Comparison of ENCODE assay signal across 21 cellular contexts in genomic region chr11:16170448-16170847, GRCh38.
A peak's percentile ranks its signal among the peaks of the same experiment; 100 is the strongest.
DNase-seq lines count a peak whose midpoint lies in the region; ATAC-seq, FAIRE-seq and TF ChIP-seq lines count a peak whose summit lies in the region.
"Had no signal": no experiment of that assay in that cellular context is flagged by ENCODE, and none has a peak within 500 bp of the region (broad histone marks: within the 10 kb centered on the region; RNA-seq: fewer than 3 reads in every experiment).

No MANE protein-coding gene starts in this region.

- H3K4me2 ChIP-seq in GM23338, result peak overlapping the region; percentile 3
- H3K4me2 ChIP-seq in astrocyte (ENCODE audit: low read length), result no peak overlapping the region
- H3K4me2 ChIP-seq: BLaER1, PC-9 had no signal

- H3K27ac Mint-ChIP-seq in GM23338 (peak overlapping the region; percentile 60; the same call in 1 of the 2 replicates), astrocyte (ENCODE audit: unreplicated experiment) (peak overlapping the region; percentile 14), osteocyte (ENCODE audit: unreplicated experiment) (peak overlapping the region; percentile 81)
- H3K27ac Mint-ChIP-seq: CD4-positive, alpha-beta T cell had no signal

- DNase-seq in GM23338 (ENCODE audit: low spot score) (no peak), astrocyte (ENCODE audit: low read depth) (no peak), osteocyte (ENCODE audit: extremely low spot score, unreplicated experiment) (no peak), DMS79 (lab: John Stamatoyannopoulos, UW) (no peak), SHP77 treated with DMSO at 0.1 percent for 48 hours (lab: John Stamatoyannopoulos, UW) (no peak)
- DNase-seq: ACHN; CD4-positive, alpha-beta T cell; COR-L47; Kasumi-1; NCI-H187; NCI-H2107; NCI-H2227 treated with DMSO at 0.1 percent for 48 hours; NCI-H510A treated with DMSO at 0.1 percent for 48 hours; NCI-H748 treated with DMSO at 0.1 percent for 48 hours; PC-9; SJCRH30 had no signal

- no peaks in the 10 kb centered on the region for H3K9me3 ChIP-seq in astrocyte (ENCODE audit: insufficient read depth, low read depth, low read length)
- H3K9me3 ChIP-seq in mesodermal cell (ENCODE audit: control insufficient read depth, low read length), result no peaks in the 10 kb centered on the region
- H3K9me3 ChIP-seq: BLaER1, SJCRH30 had no signal

- H3K4me1 ChIP-seq in GM23338 (ENCODE audit: insufficient read depth) (peaks cover 43% of the 10 kb centered on the region), astrocyte (ENCODE audit: insufficient read depth, low read length) (no peaks in the 10 kb centered on the region), mesodermal cell (ENCODE audit: control insufficient read depth, insufficient read depth, low read length, poor library complexity, severe bottlenecking) (no peaks in the 10 kb centered on the region)
- H3K4me1 ChIP-seq: BLaER1, SJCRH30 had no signal

- H3K9me3 Mint-ChIP-seq in GM23338, result no peaks in the 10 kb centered on the region
- no peaks in the 10 kb centered on the region for H3K9me3 Mint-ChIP-seq in astrocyte (ENCODE audit: unreplicated experiment)
- H3K9me3 Mint-ChIP-seq in osteocyte (ENCODE audit: unreplicated experiment), result no peaks in the 10 kb centered on the region
- H3K9me3 Mint-ChIP-seq: CD4-positive, alpha-beta T cell had no signal

- H3K79me2 ChIP-seq in GM23338 (replicated peaks; ENCODE audit: insufficient read depth), result no peaks in the 10 kb centered on the region
- no peaks in the 10 kb centered on the region for H3K79me2 ChIP-seq in astrocyte (ENCODE audit: insufficient read depth, low read length)

- no peaks in the 10 kb centered on the region for H3K36me3 Mint-ChIP-seq in GM23338 (ENCODE audit: low read depth)
- H3K36me3 Mint-ChIP-seq in astrocyte (ENCODE audit: low read depth, unreplicated experiment), result no peaks in the 10 kb centered on the region
- no peaks in the 10 kb centered on the region for H3K36me3 Mint-ChIP-seq in osteocyte (ENCODE audit: unreplicated experiment)

- TF ChIP-seq CTCF in GM23338 (conservative IDR thresholded peaks at IDR 0.05; ENCODE audit: low read depth in 2 of 2), result no peak
- TF ChIP-seq CTCF in astrocyte (IDR thresholded peaks at IDR 0.05; ENCODE audit: insufficient read depth, low read depth, low read length), result no peak
- TF ChIP-seq CTCF in osteocyte (IDR thresholded peaks at IDR 0.05), result no peak

- ATAC-seq in GM23338, result no peak
- no peak for ATAC-seq in GM18858 (IDR thresholded peaks at IDR 0.05; ENCODE audit: unreplicated experiment)

- H4K20me1 ChIP-seq in GM23338 (replicated peaks; ENCODE audit: insufficient read depth) (no peaks in the 10 kb centered on the region), astrocyte (ENCODE audit: insufficient read depth, low read length) (no peaks in the 10 kb centered on the region)
- H4K20me1 ChIP-seq: BLaER1 had no signal

- no peaks in the 10 kb centered on the region for H3F3A ChIP-seq in GM23338 (replicated peaks; ENCODE audit: low read depth)

- H3K27me3 ChIP-seq in GM23338 (ENCODE audit: insufficient read depth) (no peaks in the 10 kb centered on the region), astrocyte (ENCODE audit: insufficient read depth, low read length) (no peaks in the 10 kb centered on the region)
- H3K27me3 ChIP-seq: BLaER1, SJCRH30 had no signal

- H3K27ac ChIP-seq in GM23338 (ENCODE audit: low read depth) (no peak overlapping the region), astrocyte (ENCODE audit: low read depth, low read length) (no peak overlapping the region), mesodermal cell (ENCODE audit: low read depth, low read length, severe bottlenecking) (peak overlapping the region; percentile 2)
- H3K27ac ChIP-seq: BLaER1, PC-9, RWPE1, SJCRH30 had no signal

- no peaks in the 10 kb centered on the region for H3K36me3 ChIP-seq in GM23338 (ENCODE audit: insufficient read depth)
- no peaks in the 10 kb centered on the region for H3K36me3 ChIP-seq in astrocyte (ENCODE audit: insufficient read depth, low read length)
- no peaks in the 10 kb centered on the region for H3K36me3 ChIP-seq in mesodermal cell (ENCODE audit: control insufficient read depth, insufficient read depth, low read length)
- H3K36me3 ChIP-seq: BLaER1, SJCRH30 had no signal

- H3K4me1 Mint-ChIP-seq in GM23338 (peaks cover 36% of the 10 kb centered on the region), astrocyte (ENCODE audit: low read depth, unreplicated experiment) (peaks cover 15% of the 10 kb centered on the region), osteocyte (ENCODE audit: unreplicated experiment) (peaks cover 29% of the 10 kb centered on the region)

- no peak for FAIRE-seq in astrocyte (lab: Jason Lieb, UNC)
- FAIRE-seq: GM12891 had no signal

- H3K27me3 Mint-ChIP-seq in GM23338 (ENCODE audit: insufficient read depth, low read depth, poor library complexity) (no peaks in the 10 kb centered on the region), astrocyte (ENCODE audit: low read depth, unreplicated experiment) (no peaks in the 10 kb centered on the region), osteocyte (ENCODE audit: unreplicated experiment) (no peaks in the 10 kb centered on the region)
- H3K27me3 Mint-ChIP-seq: CD4-positive, alpha-beta T cell had no signal

- no peak overlapping the region for H2AFZ ChIP-seq in GM23338
- no peak overlapping the region for H2AFZ ChIP-seq in astrocyte (ENCODE audit: low read depth, low read length)
- H2AFZ ChIP-seq: PC-9 had no signal

- 0 out of 2 replicates have a peak, but pooled peaks cover 7% of the 10 kb centered on the region for H3K9me2 ChIP-seq in GM23338 (ENCODE audit: insufficient read depth)

- H3K4me3 ChIP-seq in GM23338 (no peak overlapping the region), astrocyte (ENCODE audit: insufficient read depth, low read depth, low read length) (no peak overlapping the region), mesodermal cell (ENCODE audit: extremely low read depth, insufficient read depth, low read length, poor library complexity, severe bottlenecking) (no peak overlapping the region)
- H3K4me3 ChIP-seq: BLaER1, PC-9, SJCRH30 had no signal

- H3K4me3 Mint-ChIP-seq in GM23338 (no peak overlapping the region), astrocyte (ENCODE audit: unreplicated experiment) (no peak overlapping the region), osteocyte (ENCODE audit: unreplicated experiment) (no peak overlapping the region)
- H3K4me3 Mint-ChIP-seq: CD4-positive, alpha-beta T cell had no signal

- no peak overlapping the region for H3K9ac ChIP-seq in astrocyte (ENCODE audit: low read length)
- H3K9ac ChIP-seq: BLaER1 had no signal

- 90% methylated on average over 2 to 3 of the region's 5 CpGs for WGBS in mesodermal cell (ENCODE audit: insufficient coverage in 2 of 2), 2 experiments

TF ChIP-seq in GM23338, 12 proteins besides CTCF, POLR2A, EP300 and RAD21 (continues in another document):
- no peak for TF ChIP-seq ZNF331 (CRISPR knock-in tag; IDR thresholded peaks at IDR 0.05; ENCODE audit: low read depth)
- TF ChIP-seq NANOG (IDR thresholded peaks at IDR 0.05; ENCODE audit: borderline replicate concordance), result no peak
- no peak for TF ChIP-seq CREB1 (CRISPR knock-in tag; IDR thresholded peaks at IDR 0.05; ENCODE audit: low read depth)

Comparison
In these comparisons a context has a peak if more than half of its experiments do, and no peak if none do; other contexts are left out.
1. H3K27ac Mint-ChIP-seq: peak in every context shown above with its lines; median percentile 81 in osteocyte; 60 in GM23338; 14 in astrocyte.